ENCODE assay signal across 15 cellular contexts in genomic region chr16:15576960-15577958, GRCh38.
A peak's percentile ranks its signal among the peaks of the same experiment; 100 is the strongest.
DNase-seq lines count a peak whose midpoint lies in the region; ATAC-seq and TF ChIP-seq lines count a peak whose summit lies in the region.
"Had no signal": no experiment of that assay in that cellular context is flagged by ENCODE, and none has a peak within 500 bp of the region (broad histone marks: within the 10 kb centered on the region; RNA-seq: fewer than 3 reads in every experiment).

No MANE protein-coding gene starts in this region.

- no peak overlapping the region for H3K4me3 ChIP-seq in CD8-positive, alpha-beta memory T cell (ENCODE audit: low read length)
- no peak overlapping the region for H3K4me3 ChIP-seq in mesenchymal stem cell (ENCODE audit: insufficient read depth in 1 of 2, low read depth in 1 of 2, low read length in 2 of 2)
- no peak overlapping the region for H3K4me3 ChIP-seq in MM.1S (ENCODE audit: low read length)
- H3K4me3 ChIP-seq: GM23338 had no signal

- peaks cover 0 to 8% (median 4%) of the 10 kb centered on the region in 3 donors for H3K4me1 Mint-ChIP-seq in CD8-positive, alpha-beta memory T cell

- H3K9me2 ChIP-seq in MM.1S (replicated peaks; ENCODE audit: insufficient read depth, low read length): no peaks in the 10 kb centered on the region

- peak overlapping the region; percentile 86 for H3K27ac ChIP-seq in CD8-positive, alpha-beta memory T cell (ENCODE audit: low read depth, low read length)
- H3K27ac ChIP-seq in mesenchymal stem cell (ENCODE audit: low read length, poor library complexity, severe bottlenecking) (no peak overlapping the region), MM.1S (ENCODE audit: low read length) (no peak overlapping the region)

- no peak overlapping the region for H3K23ac ChIP-seq in mesenchymal stem cell (ENCODE audit: low read length in 2 of 2)

- no peak overlapping the region for H3K14ac ChIP-seq in mesenchymal stem cell (ENCODE audit: low read length in 2 of 2)

- peaks cover 0 to 3% (median 0%) of the 10 kb centered on the region in 3 donors for H3K36me3 Mint-ChIP-seq in CD8-positive, alpha-beta memory T cell

- H3K27me3 ChIP-seq in CD8-positive, alpha-beta memory T cell (ENCODE audit: insufficient read depth, low read length, poor library complexity, severe bottlenecking): no peaks in the 10 kb centered on the region
- H3K27me3 ChIP-seq in mesenchymal stem cell (ENCODE audit: control insufficient read depth in 1 of 2, insufficient read depth in 1 of 2, low read length in 2 of 2) (no peaks in the 10 kb centered on the region), MM.1S (replicated peaks; ENCODE audit: insufficient read depth, low read length) (no peaks in the 10 kb centered on the region)

- POLR2A ChIA-PET in CD8-positive, alpha-beta memory T cell (lab: Charles Lee): no interaction called here

- no peak for DNase-seq in CD8-positive, alpha-beta memory T cell
- DNase-seq in NAMALWA (ENCODE audit: low spot score) (peak; percentile 77), RPMI7951 (ENCODE audit: low read depth) (peak; percentile 97), mesenchymal stem cell (no peak), MM.1S (no peak)
- no peak for DNase-seq in stimulated activated naive CD8-positive, alpha-beta T cell treated with anti-CD3 and anti-CD28 coated beads, Interleukin-15, Interleukin-2, amounts not matched to agents 100 U/mL and 50 U/mL, for 24 hours
- DNase-seq: activated CD4-positive, CD25-positive, alpha-beta regulatory T cell treated with anti-CD3 and anti-CD28 coated beads, Interleukin-2, amount 50 U/mL, for 72 hours; activated T-cell treated with anti-CD3 and anti-CD28 coated beads, Interleukin-2, amount 50 U/mL, for 72 hours; anterior cingulate cortex; cortex of kidney; midbrain; SW 1271 had no signal

- H3K27ac Mint-ChIP-seq in CD8-positive, alpha-beta memory T cell: peak overlapping the region in 1 of 8 donors; percentile 38
- H3K27ac Mint-ChIP-seq: activated T-cell treated with anti-CD3 and anti-CD28 coated beads, Interleukin-2, amount 50 U/mL, for 72 hours; GM23338 had no signal

- H3K4me3 Mint-ChIP-seq in CD8-positive, alpha-beta memory T cell: no peak overlapping the region
- H3K4me3 Mint-ChIP-seq: activated T-cell treated with anti-CD3 and anti-CD28 coated beads, Interleukin-2, amount 50 U/mL, for 72 hours; GM23338 had no signal

- H3K18ac ChIP-seq in mesenchymal stem cell (ENCODE audit: low read depth in 1 of 2, low read length in 2 of 2): no peak overlapping the region

- TF ChIP-seq CTCF in MM.1S (IDR thresholded peaks at IDR 0.05; ENCODE audit: low read length): no peak

- H3K4me1 ChIP-seq in CD8-positive, alpha-beta memory T cell (ENCODE audit: insufficient read depth, low read length): no peaks in the 10 kb centered on the region
- H3K4me1 ChIP-seq in mesenchymal stem cell (ENCODE audit: control insufficient read depth, insufficient read depth, low read depth, low read length) (peaks cover 4% of the 10 kb centered on the region), MM.1S (ENCODE audit: low read length) (no peaks in the 10 kb centered on the region)

- no peaks in the 10 kb centered on the region for H4K20me1 ChIP-seq in MM.1S (ENCODE audit: insufficient read depth, low read length)

- no peak overlapping the region for H2BK12ac ChIP-seq in mesenchymal stem cell (ENCODE audit: low read length in 2 of 2)

- H3K9me3 Mint-ChIP-seq in CD8-positive, alpha-beta memory T cell: no peaks in the 10 kb centered on the region
- H3K9me3 Mint-ChIP-seq: GM23338 had no signal

- 98% methylated on average over 17 of the region's 20 CpGs for WGBS in mesenchymal stem cell

- no peak overlapping the region for H4K8ac ChIP-seq in mesenchymal stem cell (ENCODE audit: low read length)

- H2AK5ac ChIP-seq in mesenchymal stem cell (ENCODE audit: low read length, severe bottlenecking): no peak overlapping the region

- CTCF ChIA-PET in CD8-positive, alpha-beta memory T cell (lab: Charles Lee): no interaction called here

- H3K27me3 Mint-ChIP-seq in CD8-positive, alpha-beta memory T cell: no peaks in the 10 kb centered on the region

- H3K9me3 ChIP-seq in CD8-positive, alpha-beta memory T cell (ENCODE audit: low read length): no peaks in the 10 kb centered on the region
- H3K9me3 ChIP-seq in mesenchymal stem cell (ENCODE audit: control insufficient read depth, low read length) (no peaks in the 10 kb centered on the region), MM.1S (replicated peaks; ENCODE audit: insufficient read depth, low read length) (no peaks in the 10 kb centered on the region)

- no peaks in the 10 kb centered on the region for H3K79me2 ChIP-seq in MM.1S (ENCODE audit: low read length)

- no peak overlapping the region for H3K4ac ChIP-seq in mesenchymal stem cell (ENCODE audit: low read depth in 1 of 2, low read length in 2 of 2)

- H4K91ac ChIP-seq in mesenchymal stem cell (ENCODE audit: low read length): no peak overlapping the region

- H2BK5ac ChIP-seq in mesenchymal stem cell (ENCODE audit: low read depth, low read length, poor library complexity, severe bottlenecking): no peak overlapping the region

- H3K4me2 ChIP-seq in mesenchymal stem cell (ENCODE audit: low read length, poor library complexity, severe bottlenecking) (no peak overlapping the region), MM.1S (ENCODE audit: low read depth, low read length) (no peak overlapping the region)
- H3K4me2 ChIP-seq: GM23338 had no signal

- peaks cover 8% of the 10 kb centered on the region for H3K79me1 ChIP-seq in mesenchymal stem cell (replicated peaks; ENCODE audit: low read length, poor library complexity, severe bottlenecking)

- no peak overlapping the region for H2BK120ac ChIP-seq in mesenchymal stem cell (ENCODE audit: low read depth, low read length)

- H2BK15ac ChIP-seq in mesenchymal stem cell (ENCODE audit: low read depth, poor library complexity, severe bottlenecking): peak overlapping the region; percentile 13

- H2AFZ ChIP-seq in mesenchymal stem cell (ENCODE audit: low read depth, low read length) (no peak overlapping the region), MM.1S (ENCODE audit: low read length) (no peak overlapping the region)
- H2AFZ ChIP-seq: GM23338 had no signal

- no peaks in the 10 kb centered on the region for H3F3A ChIP-seq in MM.1S (ENCODE audit: insufficient read depth, low read length)

- H3K9ac ChIP-seq in mesenchymal stem cell (ENCODE audit: low read length): peak overlapping the region; percentile 3
- H3K9ac ChIP-seq in MM.1S (ENCODE audit: low read length): no peak overlapping the region

- H3K36me3 ChIP-seq in CD8-positive, alpha-beta memory T cell (ENCODE audit: insufficient read depth, low read length): no peaks in the 10 kb centered on the region
- H3K36me3 ChIP-seq in mesenchymal stem cell (ENCODE audit: control insufficient read depth in 1 of 2, insufficient read depth in 2 of 2, low read depth in 1 of 2, low read length in 2 of 2): peaks cover 17 to 78% of the 10 kb centered on the region in 2 experiments
- H3K36me3 ChIP-seq in MM.1S (replicated peaks; ENCODE audit: insufficient read depth, low read length): no peaks in the 10 kb centered on the region

- ATAC-seq in stimulated activated naive CD8-positive, alpha-beta T cell treated with anti-CD3 and anti-CD28 coated beads, Interleukin-15, Interleukin-2, amounts not matched to agents 100 U/mL and 50 U/mL, for 24 hours: no peak
- no peak for ATAC-seq in GM21717 (IDR thresholded peaks at IDR 0.05; ENCODE audit: unreplicated experiment)
- ATAC-seq in HG02610 (IDR thresholded peaks at IDR 0.05; ENCODE audit: unreplicated experiment): no peak
- ATAC-seq: activated T-cell treated with anti-CD3 and anti-CD28 coated beads, Interleukin-2, amount 50 U/mL, for 72 hours; GM23338 had no signal

Comparison
In these comparisons a context has a peak if more than half of its experiments do, and no peak if none do; other contexts are left out.
1. DNase-seq: peak in NAMALWA (single experiment) and RPMI7951 (single experiment); none in CD8-positive, alpha-beta memory T cell (0 of 5), mesenchymal stem cell (single experiment), stimulated activated naive CD8-positive, alpha-beta T cell treated with anti-CD3 and anti-CD28 coated beads, Interleukin-15, Interleukin-2, amounts not matched to agents 100 U/mL and 50 U/mL, for 24 hours (single experiment) and MM.1S (single experiment).